In genomic region chr2:45888167-45888566, GRCh38 we compare ENCODE assay signal across 14 cellular contexts.
DNase-seq lines count a peak whose midpoint lies in the region; ATAC-seq and TF ChIP-seq lines count a peak whose summit lies in the region.
"Had no signal": no experiment of that assay in that cellular context is flagged by ENCODE, and none has a peak within 500 bp of the region (broad histone marks: within the 10 kb centered on the region; RNA-seq: fewer than 3 reads in every experiment).

No MANE protein-coding gene starts in this region.

- no peak overlapping the region for H3K4me2 ChIP-seq in parathyroid adenoma (ENCODE audit: low read length)
- H3K4me2 ChIP-seq: neural progenitor cell had no signal

- no peak overlapping the region for H3K9ac ChIP-seq in parathyroid adenoma
- H3K9ac ChIP-seq: neural progenitor cell had no signal

- peaks cover 0 to 2% (median 0%) of the 10 kb centered on the region in 7 donors for H3K9me3 Mint-ChIP-seq in CD14-positive monocyte
- H3K9me3 Mint-ChIP-seq in activated T-helper 17 cell treated with anti-CD3 and anti-CD28 coated beads, Interleukin-2, amount 50 U/mL, for 72 hours = no peaks in the 10 kb centered on the region
- H3K9me3 Mint-ChIP-seq: activated T-cell treated with anti-CD3 and anti-CD28 coated beads, Interleukin-2, amount 50 U/mL, for 4 hours; brain; neural progenitor cell had no signal

- no peaks in the 10 kb centered on the region for H3K27me3 ChIP-seq in parathyroid adenoma (ENCODE audit: control insufficient read depth, insufficient read depth, low read length)
- H3K27me3 ChIP-seq: neural progenitor cell had no signal

- H3K4me3 Mint-ChIP-seq in CD14-positive monocyte = peak overlapping the region in 1 of 2 donors; percentile 48
- H3K4me3 Mint-ChIP-seq in activated T-helper 17 cell treated with anti-CD3 and anti-CD28 coated beads, Interleukin-2, amount 50 U/mL, for 72 hours = no peak overlapping the region
- H3K4me3 Mint-ChIP-seq: activated T-cell treated with anti-CD3 and anti-CD28 coated beads, Interleukin-2, amount 50 U/mL, for 4 hours; brain; neural progenitor cell had no signal

- H3K27ac Mint-ChIP-seq in CD14-positive monocyte = peak overlapping the region; percentile 90 to 99 (median 94)
- H3K27ac Mint-ChIP-seq in activated T-helper 17 cell treated with anti-CD3 and anti-CD28 coated beads, Interleukin-2, amount 50 U/mL, for 72 hours = no peak overlapping the region
- H3K27ac Mint-ChIP-seq: neural progenitor cell had no signal

- H3K36me3 ChIP-seq in parathyroid adenoma (ENCODE audit: control insufficient read depth, insufficient read depth, low read length) = no peaks in the 10 kb centered on the region
- H3K36me3 ChIP-seq: neural progenitor cell had no signal

- peaks cover 85% of the 10 kb centered on the region for H3K4me1 ChIP-seq in parathyroid adenoma
- H3K4me1 ChIP-seq: neural progenitor cell had no signal

- peaks cover 23% of the 10 kb centered on the region for H3K79me2 ChIP-seq in parathyroid adenoma

- H3K4me3 ChIP-seq in parathyroid adenoma (ENCODE audit: low read depth, low read length) = no peak overlapping the region
- H3K4me3 ChIP-seq: K562, neural progenitor cell had no signal

- H3K36me3 Mint-ChIP-seq in CD14-positive monocyte = peaks cover 2 to 4% of the 10 kb centered on the region in 2 donors
- no peaks in the 10 kb centered on the region for H3K36me3 Mint-ChIP-seq in activated T-helper 17 cell treated with anti-CD3 and anti-CD28 coated beads, Interleukin-2, amount 50 U/mL, for 72 hours (ENCODE audit: low read depth)
- H3K36me3 Mint-ChIP-seq: brain, neural progenitor cell had no signal

- no peak for TF ChIP-seq CTCF in CD14-positive monocyte (IDR thresholded peaks at IDR 0.05)
- no peak for TF ChIP-seq CTCF in parathyroid adenoma (IDR thresholded peaks at IDR 0.05)

- peaks cover 94% of the 10 kb centered on the region for H3K4me1 Mint-ChIP-seq in CD14-positive monocyte
- peaks cover 13% of the 10 kb centered on the region for H3K4me1 Mint-ChIP-seq in activated T-helper 17 cell treated with anti-CD3 and anti-CD28 coated beads, Interleukin-2, amount 50 U/mL, for 72 hours

- DNase-seq in CD14-positive monocyte (ENCODE audit: low spot score) (no peak), M059J (ENCODE audit: low read depth) (peak; percentile 51), dedifferentiated amniotic fluid mesenchymal stem cell (ENCODE audit: extremely low spot score) (peak; percentile 36), NCI-H146 (lab: John Stamatoyannopoulos, UW) (no peak)
- DNase-seq in activated CD8-positive, alpha-beta memory T cell treated with anti-CD3 and anti-CD28 coated beads, Interleukin-2, amount 50 U/mL, for 4 hours = no peak
- DNase-seq in stimulated activated CD4-positive, alpha-beta T cell treated with anti-CD3 and anti-CD28 coated beads, Interleukin-4, amount 100 ng/mL, for 24 hours = no peak
- DNase-seq: activated T-cell treated with anti-CD3 and anti-CD28 coated beads, Interleukin-2, amount 50 U/mL, for 4 hours; kidney glomerular epithelial cell had no signal

- H3K9me3 ChIP-seq in parathyroid adenoma (ENCODE audit: control insufficient read depth, low read length) = no peaks in the 10 kb centered on the region

- no peaks in the 10 kb centered on the region for H3K27me3 Mint-ChIP-seq in CD14-positive monocyte (ENCODE audit: low read depth in 3 of 3)
- no peaks in the 10 kb centered on the region for H3K27me3 Mint-ChIP-seq in activated T-helper 17 cell treated with anti-CD3 and anti-CD28 coated beads, Interleukin-2, amount 50 U/mL, for 72 hours
- H3K27me3 Mint-ChIP-seq: brain had no signal

- no peak for ATAC-seq in activated T-helper 17 cell treated with anti-CD3 and anti-CD28 coated beads, Interleukin-2, amount 50 U/mL, for 72 hours (replicated peaks)
- ATAC-seq: activated CD4-positive, CD25-positive, alpha-beta regulatory T cell treated with anti-CD3 and anti-CD28 coated beads, Interleukin-2, amount 50 U/mL, for 24 hours; activated T-cell treated with anti-CD3 and anti-CD28 coated beads, Interleukin-2, amount 50 U/mL, for 4 hours; K562 had no signal

- intact Hi-C loops in CD14-positive monocyte (cut with micrococcal nuclease) = loop anchor here in 1 of 2 donors (5.0 kb wide), 1 partner anchor 49 kb away; no protein-coding TSS in a partner anchor

- H2AFZ ChIP-seq in parathyroid adenoma = peak overlapping the region; percentile 25
- H2AFZ ChIP-seq: neural progenitor cell had no signal

- H3K27ac ChIP-seq in parathyroid adenoma = peak overlapping the region; percentile 68
- H3K27ac ChIP-seq: neural progenitor cell had no signal

Comparison
In these comparisons a context has a peak if more than half of its experiments do, and no peak if none do; other contexts are left out.
1. DNase-seq: peak in M059J (single experiment) and dedifferentiated amniotic fluid mesenchymal stem cell (single experiment); none in CD14-positive monocyte (single experiment), NCI-H146 (single experiment), activated CD8-positive, alpha-beta memory T cell treated with anti-CD3 and anti-CD28 coated beads, Interleukin-2, amount 50 U/mL, for 4 hours (single experiment) and stimulated activated CD4-positive, alpha-beta T cell treated with anti-CD3 and anti-CD28 coated beads, Interleukin-4, amount 100 ng/mL, for 24 hours (single experiment).